Comparison of ENCODE assay signal across 5 cellular contexts in the genomic region with DNA sequence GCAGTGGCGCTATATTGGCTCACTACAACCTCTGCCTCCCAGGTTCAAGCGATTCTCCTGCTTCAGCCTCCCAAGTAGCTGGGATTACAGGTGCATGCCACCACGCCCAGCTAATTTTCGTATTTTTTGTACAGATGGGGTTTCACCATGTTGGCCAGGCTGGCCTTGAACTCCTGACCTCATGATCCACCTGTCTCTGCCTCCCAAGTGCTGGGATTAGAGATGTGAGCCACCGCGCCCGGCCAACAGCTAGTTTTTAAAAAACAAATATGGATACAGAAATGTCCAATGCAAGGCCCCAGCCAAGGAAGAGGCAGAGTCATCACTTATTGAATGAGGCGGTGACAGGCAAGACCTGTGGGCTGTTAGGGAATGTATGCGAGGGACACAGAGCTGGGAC. TPM values are rescaled to one million over a fixed set of nuclear protein-coding genes. Genes with fewer than 3 reads are reported as not detected.
"Had no signal": no experiment of that assay in that cellular context is flagged by ENCODE, and none has a peak within 500 bp of the region (broad histone marks: within the 10 kb centered on the region; RNA-seq: fewer than 3 reads in every experiment).

No MANE protein-coding gene starts in this region.

RNA-seq across cellular contexts. Expression of a gene that starts 17.3 kb away (rescaled TPM):
- total RNA-seq: M059J, PC-3, Peyer's patch had no signal

RNA-seq across cellular contexts. Expression of a gene that starts 30.8 kb away (rescaled TPM):
- total RNA-seq: M059J, PC-3, Peyer's patch, SJSA1 had no signal
- polyA plus RNA-seq: SK-N-SH had no signal
